Comparison of ENCODE assay signal across 9 cellular contexts in genomic region chr11:43943931-43944751, GRCh38. TPM values are rescaled to one million over a fixed set of nuclear protein-coding genes. Genes with fewer than 3 reads are reported as not detected.
A peak's percentile ranks its signal among the peaks of the same experiment; 100 is the strongest.
DNase-seq lines count a peak whose midpoint lies in the region; ATAC-seq and TF ChIP-seq lines count a peak whose summit lies in the region.
"Had no signal": no experiment of that assay in that cellular context is flagged by ENCODE, and none has a peak within 500 bp of the region (broad histone marks: within the 10 kb centered on the region; RNA-seq: fewer than 3 reads in every experiment).

No MANE protein-coding gene starts in this region.

- CTCF ChIA-PET in activated CD4-positive, alpha-beta memory T cell treated with anti-CD3 and anti-CD28 coated beads, Interleukin-2, amount 10 ng/mL, durations not matched to agents 7 days and 5 days (lab: Charles Lee): interaction anchor here (1.8 to 6.8 kb wide), 3 partner anchors 26 to 56 kb away, joined by 4 to 56 read pairs (median 6); no protein-coding TSS in a partner anchor

- H3K9me3 Mint-ChIP-seq in activated CD4-positive, alpha-beta memory T cell treated with anti-CD3 and anti-CD28 coated beads, Interleukin-2, amount 10 ng/mL, durations not matched to agents 7 days and 5 days: no peaks in the 10 kb centered on the region

- 3% methylated on average over 41 of the region's 54 CpGs for WGBS in prostate gland

- no peak overlapping the region for H3K27ac Mint-ChIP-seq in activated CD4-positive, alpha-beta memory T cell treated with anti-CD3 and anti-CD28 coated beads, Interleukin-2, amount 10 ng/mL, durations not matched to agents 7 days and 5 days

- H3K27me3 ChIP-seq in foreskin keratinocyte (peaks cover 77% of the 10 kb centered on the region), prostate gland (replicated peaks; ENCODE audit: insufficient read depth) (no peaks in the 10 kb centered on the region)

- H3K9me3 ChIP-seq in prostate gland: no peaks in the 10 kb centered on the region

- intact Hi-C loops in prostate gland (cut with DNase I): loop anchor here (2.0 kb wide), 2 partner anchors 51 to 93 kb away; no protein-coding TSS in a partner anchor

- POLR2A ChIA-PET in activated CD4-positive, alpha-beta memory T cell treated with anti-CD3 and anti-CD28 coated beads, Interleukin-2, amount 10 ng/mL, durations not matched to agents 7 days and 5 days (lab: Charles Lee): no interaction called here

- TF ChIP-seq CTCF in foreskin keratinocyte (conservative IDR thresholded peaks at IDR 0.05): no peak
- TF ChIP-seq CTCF in prostate gland (IDR thresholded peaks at IDR 0.05): no peak

- H3K4me3 Mint-ChIP-seq in activated CD4-positive, alpha-beta memory T cell treated with anti-CD3 and anti-CD28 coated beads, Interleukin-2, amount 10 ng/mL, durations not matched to agents 7 days and 5 days: peak overlapping the region; percentile 35

- no peaks in the 10 kb centered on the region for H3K36me3 ChIP-seq in prostate gland

- TF ChIP-seq POLR2A in prostate gland (IDR thresholded peaks at IDR 0.05): no peak

- peaks cover 21% of the 10 kb centered on the region for H3K4me1 Mint-ChIP-seq in activated CD4-positive, alpha-beta memory T cell treated with anti-CD3 and anti-CD28 coated beads, Interleukin-2, amount 10 ng/mL, durations not matched to agents 7 days and 5 days

- H3K27me3 Mint-ChIP-seq in activated CD4-positive, alpha-beta memory T cell treated with anti-CD3 and anti-CD28 coated beads, Interleukin-2, amount 10 ng/mL, durations not matched to agents 7 days and 5 days: peaks cover 64% of the 10 kb centered on the region

- peak overlapping the region; percentile 47 to 58 for H3K4me3 ChIP-seq in prostate gland

- H3K27ac ChIP-seq in foreskin keratinocyte (no peak overlapping the region), prostate gland (peak overlapping the region; percentile 62 to 82)
- H3K27ac ChIP-seq: C4-2B had no signal

- H3K4me1 ChIP-seq in foreskin keratinocyte (no peaks in the 10 kb centered on the region), prostate gland (replicated peaks) (peaks cover 6% of the 10 kb centered on the region)

- DNase-seq in NCI-H1694 treated with DMSO at 0.1 percent for 48 hours (lab: John Stamatoyannopoulos, UW): peak; percentile 5
- no peak for DNase-seq in NCI-H1694 (lab: John Stamatoyannopoulos, UW)
- peak; percentile 31 for DNase-seq in activated CD4-positive, alpha-beta memory T cell treated with anti-CD3 and anti-CD28 coated beads, Interleukin-2, amount 10 ng/mL, durations not matched to agents 7 days and 5 days
- DNase-seq in foreskin keratinocyte: peak in 1 of 2 donors; percentile 55
- DNase-seq in prostate gland (ENCODE audit: low spot score): no peak
- DNase-seq in NK-92 (lab: John Stamatoyannopoulos, UW; ENCODE audit: unreplicated experiment): no peak
- no peak for DNase-seq in NOMO-1 treated with dmso at 0.1 percent for 144 hours (lab: John Stamatoyannopoulos, UW; ENCODE audit: unreplicated experiment)

- peaks cover 3% of the 10 kb centered on the region for H3K36me3 Mint-ChIP-seq in activated CD4-positive, alpha-beta memory T cell treated with anti-CD3 and anti-CD28 coated beads, Interleukin-2, amount 10 ng/mL, durations not matched to agents 7 days and 5 days (ENCODE audit: low read depth)

- peak; percentile 43 for ATAC-seq in foreskin keratinocyte
- ATAC-seq in HG03521 (IDR thresholded peaks at IDR 0.05; ENCODE audit: unreplicated experiment): no peak

RNA-seq across cellular contexts. Expression of gene C11orf96, which starts 1.7 kb away (rescaled TPM):
- under 1 TPM in 1 of 2 experiments, not detected in 1; 0.20 TPM for total RNA-seq in activated CD4-positive, alpha-beta memory T cell treated with anti-CD3 and anti-CD28 coated beads, Interleukin-2, amount 10 ng/mL, durations not matched to agents 7 days and 5 days
- total RNA-seq in foreskin keratinocyte (not detected in 2 replicates), prostate gland (100 to 1,000 TPM in 1 of 2 donors, 10 to 100 TPM in 1; 21.4 to 268 TPM)
- not detected in 2 replicates for polyA plus RNA-seq in foreskin keratinocyte

Comparison
In these comparisons a context has a peak if more than half of its experiments do, and no peak if none do; other contexts are left out.
1. DNase-seq: peak in NCI-H1694 treated with DMSO at 0.1 percent for 48 hours (single experiment) and activated CD4-positive, alpha-beta memory T cell treated with anti-CD3 and anti-CD28 coated beads, Interleukin-2, amount 10 ng/mL, durations not matched to agents 7 days and 5 days (single experiment); none in NCI-H1694 (single experiment), prostate gland (single experiment), NK-92 (single experiment) and NOMO-1 treated with dmso at 0.1 percent for 144 hours (single experiment).
2. RNA of gene C11orf96, which starts 1.7 kb away (total RNA-seq): 21.4 to 268 TPM in prostate gland; 0.20 TPM in activated CD4-positive, alpha-beta memory T cell treated with anti-CD3 and anti-CD28 coated beads, Interleukin-2, amount 10 ng/mL, durations not matched to agents 7 days and 5 days and not detected in foreskin keratinocyte; every median in the first group is over 10 times any median in the second.